ENCODE assay signal across 13 cellular contexts in genomic region chr19:5850743-5851293, GRCh38. TPM values are rescaled to one million over a fixed set of nuclear protein-coding genes. Genes with fewer than 3 reads are reported as not detected.
DNase-seq lines count a peak whose midpoint lies in the region; ATAC-seq and TF ChIP-seq lines count a peak whose summit lies in the region.
"Had no signal": no experiment of that assay in that cellular context is flagged by ENCODE, and none has a peak within 500 bp of the region (broad histone marks: within the 10 kb centered on the region; RNA-seq: fewer than 3 reads in every experiment).

No MANE protein-coding gene starts in this region.

- no peaks in the 10 kb centered on the region for H3K36me3 Mint-ChIP-seq in HFFc6 (ENCODE audit: low read depth)

- H3K9me3 Mint-ChIP-seq in HFFc6, result no peaks in the 10 kb centered on the region

- no peak overlapping the region for H3K4me3 Mint-ChIP-seq in HFFc6

- H3K27ac Mint-ChIP-seq in HFFc6, result no peak overlapping the region

- H3K4me1 Mint-ChIP-seq in HFFc6 (ENCODE audit: low read depth), result no peaks in the 10 kb centered on the region

- H3K27me3 Mint-ChIP-seq in HFFc6 (ENCODE audit: insufficient read depth), result peaks cover 24% of the 10 kb centered on the region

- no peak overlapping the region for H3K4me3 ChIP-seq in foreskin fibroblast (ENCODE audit: low read depth in 1 of 2, low read length in 2 of 2)
- H3K4me3 ChIP-seq: cardiac muscle cell, tibial nerve had no signal

- ATAC-seq in SK-N-SH treated with all-trans-retinoic acid at 6 μM for 48 hours (peak; percentile 91), GM21737 (IDR thresholded peaks at IDR 0.05; ENCODE audit: unreplicated experiment) (no peak), GM18511 (IDR thresholded peaks at IDR 0.05; ENCODE audit: unreplicated experiment) (no peak)
- ATAC-seq: Panc1 had no signal

- TF ChIP-seq CTCF in HFFc6 (IDR thresholded peaks at IDR 0.05) (no peak), foreskin fibroblast (IDR thresholded peaks at IDR 0.05; ENCODE audit: low read depth, low read length) (no peak)

- DNase-seq in HFFc6, result peak; percentile 32
- peak; percentile 15 to 75 for DNase-seq in foreskin fibroblast
- peak; percentile 47 for DNase-seq in stromal cell of bone marrow (ENCODE audit: low read depth)
- DNase-seq in activated T-cell treated with anti-CD3 and anti-CD28 coated beads, Interleukin-2, amount 50 U/mL, for 48 hours, result no peak
- DNase-seq: activated CD4-positive, alpha-beta T cell treated with anti-CD3 and anti-CD28 coated beads, Interleukin-2, amount 50 U/mL, for 48 hours had no signal

TF ChIP-seq in SK-N-SH treated with all-trans-retinoic acid at 6 μM for 48 hours, 23 proteins besides CTCF, POLR2A, EP300 and RAD21:
- TF ChIP-seq ZNF8 (CRISPR knock-in tag; IDR thresholded peaks at IDR 0.05), result no peak
- no peak for TF ChIP-seq GLIS3 (CRISPR knock-in tag; IDR thresholded peaks at IDR 0.05)
- no peak for TF ChIP-seq ISL1 (CRISPR knock-in tag; IDR thresholded peaks at IDR 0.05)
- no peak for TF ChIP-seq ARNTL (CRISPR knock-in tag; IDR thresholded peaks at IDR 0.05; ENCODE audit: borderline replicate concordance, low read depth)
- TF ChIP-seq POU6F1 (CRISPR knock-in tag; IDR thresholded peaks at IDR 0.05; ENCODE audit: borderline replicate concordance, low read depth), result no peak
- TF ChIP-seq TOX (CRISPR knock-in tag; IDR thresholded peaks at IDR 0.05; ENCODE audit: borderline replicate concordance), result no peak
- no peak for TF ChIP-seq BACH2 (CRISPR knock-in tag; IDR thresholded peaks at IDR 0.05; ENCODE audit: borderline replicate concordance)
- TF ChIP-seq SNAI2 (CRISPR knock-in tag; IDR thresholded peaks at IDR 0.05), result no peak
- TF ChIP-seq ZNF565 (CRISPR knock-in tag; conservative IDR thresholded peaks at IDR 0.05; ENCODE audit: low read depth), result no peak
- no peak for TF ChIP-seq TCF4 (CRISPR knock-in tag; IDR thresholded peaks at IDR 0.05; ENCODE audit: borderline replicate concordance)
- TF ChIP-seq OSR1 (CRISPR knock-in tag; IDR thresholded peaks at IDR 0.05), result no peak
- no peak for TF ChIP-seq ZNF70 (CRISPR knock-in tag; IDR thresholded peaks at IDR 0.05)
- TF ChIP-seq ZFP30 (CRISPR knock-in tag; IDR thresholded peaks at IDR 0.05), result no peak
- no peak for TF ChIP-seq CREB5 (CRISPR knock-in tag; IDR thresholded peaks at IDR 0.05; ENCODE audit: low read depth)
- TF ChIP-seq RARB (CRISPR knock-in tag; IDR thresholded peaks at IDR 0.05), result no peak
- no peak for TF ChIP-seq PPARA (CRISPR knock-in tag; IDR thresholded peaks at IDR 0.05; ENCODE audit: borderline replicate concordance)
- no peak for TF ChIP-seq ESRRG (CRISPR knock-in tag; IDR thresholded peaks at IDR 0.05)

RNA-seq across cellular contexts. Expression of gene FUT3, which starts 0.4 kb away (rescaled TPM):
- total RNA-seq in HFFc6 (2021; fragmentation: NEBNext Ultra II Directional; extraction: Animal tissue kit (Norgen Biotek cat#: 25700)), result not detected

RNA-seq across cellular contexts. Expression of gene FUT6, which starts 11.3 kb away (rescaled TPM):
- total RNA-seq in HFFc6 (2021; fragmentation: NEBNext Ultra II Directional; extraction: Animal tissue kit (Norgen Biotek cat#: 25700)), result not detected
- total RNA-seq: cardiac muscle cell, H1, tibial nerve had no signal

RNA-seq across cellular contexts. Expression of gene FUT5, which starts 19.5 kb away (rescaled TPM):
- total RNA-seq in HFFc6 (2021; fragmentation: NEBNext Ultra II Directional; extraction: Animal tissue kit (Norgen Biotek cat#: 25700)), result not detected
- total RNA-seq: H1, kidney epithelial cell, tibial nerve had no signal

RNA-seq across cellular contexts. Expression of gene NRTN, which starts 46.0 kb away (rescaled TPM):
- total RNA-seq in HFFc6 (2021; fragmentation: NEBNext Ultra II Directional; extraction: Animal tissue kit (Norgen Biotek cat#: 25700)), result not detected
- total RNA-seq: tibial nerve had no signal

RNA-seq across cellular contexts. Expression of gene NDUFA11, which starts 52.8 kb away (rescaled TPM):
- 100 to 1,000 TPM; 277 to 334 (median 300) TPM for total RNA-seq in HFFc6 (2021; fragmentation: NEBNext Ultra II Directional; extraction: Animal tissue kit (Norgen Biotek cat#: 25700))

Comparison
In these comparisons a context has a peak if more than half of its experiments do, and no peak if none do; other contexts are left out.
1. DNase-seq: peak in HFFc6 (single experiment), foreskin fibroblast (2 of 2) and stromal cell of bone marrow (single experiment); none in activated T-cell treated with anti-CD3 and anti-CD28 coated beads, Interleukin-2, amount 50 U/mL, for 48 hours (0 of 2).